In genomic region chr2:112055110-112055832, GRCh38 we compare ENCODE assay signal across 8 cellular contexts. TPM values are rescaled to one million over a fixed set of nuclear protein-coding genes. Genes with fewer than 3 reads are reported as not detected.
DNase-seq lines count a peak whose midpoint lies in the region; TF ChIP-seq lines count a peak whose summit lies in the region.

A gene with protein sequence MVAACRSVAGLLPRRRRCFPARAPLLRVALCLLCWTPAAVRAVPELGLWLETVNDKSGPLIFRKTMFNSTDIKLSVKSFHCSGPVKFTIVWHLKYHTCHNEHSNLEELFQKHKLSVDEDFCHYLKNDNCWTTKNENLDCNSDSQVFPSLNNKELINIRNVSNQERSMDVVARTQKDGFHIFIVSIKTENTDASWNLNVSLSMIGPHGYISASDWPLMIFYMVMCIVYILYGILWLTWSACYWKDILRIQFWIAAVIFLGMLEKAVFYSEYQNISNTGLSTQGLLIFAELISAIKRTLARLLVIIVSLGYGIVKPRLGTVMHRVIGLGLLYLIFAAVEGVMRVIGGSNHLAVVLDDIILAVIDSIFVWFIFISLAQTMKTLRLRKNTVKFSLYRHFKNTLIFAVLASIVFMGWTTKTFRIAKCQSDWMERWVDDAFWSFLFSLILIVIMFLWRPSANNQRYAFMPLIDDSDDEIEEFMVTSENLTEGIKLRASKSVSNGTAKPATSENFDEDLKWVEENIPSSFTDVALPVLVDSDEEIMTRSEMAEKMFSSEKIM (plus strand): TSS chr2:112055269. CDS start chr2:112055592, 323 bp downstream.

- H3K4me3 Mint-ChIP-seq in neural progenitor cell = peak within 1 kb of the TSS; percentile 93

- TF ChIP-seq POLR2A in Raji (IDR thresholded peaks at IDR 0.05; ENCODE audit: insufficient read depth, low read depth, low read length) = peak; percentile 82

- H3K9me3 Mint-ChIP-seq in neural progenitor cell = no peaks in the 10 kb centered on the region

- H3K4me1 Mint-ChIP-seq in neural progenitor cell = peaks cover 14% of the 10 kb centered on the region

- peak within 1 kb of the TSS; percentile 77 for H3K4me2 ChIP-seq in neural progenitor cell

- peaks cover 2% of the 10 kb centered on the region for H3K27me3 Mint-ChIP-seq in neural progenitor cell (ENCODE audit: insufficient read depth, low read depth)

- peak within 1 kb of the TSS; percentile 83 for H3K4me3 ChIP-seq in H7 (ENCODE audit: insufficient read depth, low read depth, low read length)
- H3K4me3 ChIP-seq in fibroblast of villous mesenchyme (ENCODE audit: low read depth, low read length) = peak within 1 kb of the TSS; percentile 94
- peak within 1 kb of the TSS; percentile 77 for H3K4me3 ChIP-seq in neural progenitor cell

- peaks cover 8% of the 10 kb centered on the region; the same call in 1 of the 2 replicates for H3K4me1 ChIP-seq in ES-I3 (ENCODE audit: insufficient read depth, low read length)
- H3K4me1 ChIP-seq in neural progenitor cell = peaks cover 7% of the 10 kb centered on the region

- TF ChIP-seq CTCF in fibroblast of villous mesenchyme (IDR thresholded peaks at IDR 0.05; ENCODE audit: insufficient read depth, low read depth, low read length) = no peak
- TF ChIP-seq CTCF in neural progenitor cell (IDR thresholded peaks at IDR 0.05) = no peak
- no peak for TF ChIP-seq CTCF in subcutaneous adipose tissue (IDR thresholded peaks at IDR 0.05; ENCODE audit: low read depth)

- H3K36me3 ChIP-seq in ES-I3 (ENCODE audit: insufficient read depth, low read length) (no peaks in the 10 kb centered on the region), H7 (replicated peaks; ENCODE audit: control insufficient read depth, insufficient read depth, low read length) (no peaks in the 10 kb centered on the region), neural progenitor cell (no peaks in the 10 kb centered on the region)

- H3F3A ChIP-seq in neural progenitor cell (ENCODE audit: low read depth) = peaks cover 20% of the 10 kb centered on the region

- peak within 1 kb of the TSS; percentile 56 for H3K27ac ChIP-seq in neural progenitor cell

- peaks cover 14% of the 10 kb centered on the region for H3K36me3 Mint-ChIP-seq in neural progenitor cell

- DNase-seq in H7 (peak; percentile 99), M059J (ENCODE audit: low read depth) (peak; percentile 94), fibroblast of villous mesenchyme (ENCODE audit: low read depth) (peak; percentile 98), neural progenitor cell (ENCODE audit: low spot score) (peak; percentile 98)
- peak; percentile 99 for DNase-seq in activated effector memory CD4-positive, alpha-beta T cell treated with anti-CD3 and anti-CD28 coated beads, Interleukin-2, amount 50 U/mL, for 16 hours

- H4K20me1 ChIP-seq in neural progenitor cell (ENCODE audit: low read depth) = no peaks in the 10 kb centered on the region

- H3K79me2 ChIP-seq in neural progenitor cell (ENCODE audit: low read depth) = no peaks in the 10 kb centered on the region

- H3K27ac Mint-ChIP-seq in neural progenitor cell = peak within 1 kb of the TSS; percentile 91

- H2AFZ ChIP-seq in neural progenitor cell (replicated peaks) = peak within 1 kb of the TSS; percentile 93

- peak within 1 kb of the TSS; percentile 97 for H3K9ac ChIP-seq in ES-I3 (ENCODE audit: low read depth, low read length)
- peak within 1 kb of the TSS; percentile 28 for H3K9ac ChIP-seq in neural progenitor cell

- H3K9me3 ChIP-seq in ES-I3 (ENCODE audit: control insufficient read depth, insufficient read depth, low read length) (no peaks in the 10 kb centered on the region), neural progenitor cell (ENCODE audit: low read depth) (no peaks in the 10 kb centered on the region)

- H3K27me3 ChIP-seq in H7 (ENCODE audit: control insufficient read depth, insufficient read depth, low read length) (peaks cover 2% of the 10 kb centered on the region; the same call in 1 of the 2 replicates), neural progenitor cell (peaks cover 5% of the 10 kb centered on the region)

RNA-seq across cellular contexts. Expression of the gene that starts here (rescaled TPM):
- 7.1 and 11.0 TPM in 2 replicates for total RNA-seq in H7 (2014; rRNA removed; shearing (Covaris generic))
- 21.9 and 27.3 TPM in 2 replicates for total RNA-seq in M059J (2014; rRNA removed; shearing (Covaris generic))
- total RNA-seq in fibroblast of villous mesenchyme (48.3 and 112 TPM in 2 replicates), neural progenitor cell (ENCODE audit: low replicate concordance) (16.0 and 34.4 TPM in 2 replicates), subcutaneous adipose tissue (10 to 100 TPM; 13.6 to 27.5 (median 20.6) TPM)

Comparison
In these comparisons a context has a peak if more than half of its experiments do, and no peak if none do; other contexts are left out.
1. Peak in every context shown above with its lines: DNase-seq, H3K4me3 ChIP-seq and H3K27ac ChIP-seq.